8 cellular contexts compared by ENCODE assay signal in the genomic region with DNA sequence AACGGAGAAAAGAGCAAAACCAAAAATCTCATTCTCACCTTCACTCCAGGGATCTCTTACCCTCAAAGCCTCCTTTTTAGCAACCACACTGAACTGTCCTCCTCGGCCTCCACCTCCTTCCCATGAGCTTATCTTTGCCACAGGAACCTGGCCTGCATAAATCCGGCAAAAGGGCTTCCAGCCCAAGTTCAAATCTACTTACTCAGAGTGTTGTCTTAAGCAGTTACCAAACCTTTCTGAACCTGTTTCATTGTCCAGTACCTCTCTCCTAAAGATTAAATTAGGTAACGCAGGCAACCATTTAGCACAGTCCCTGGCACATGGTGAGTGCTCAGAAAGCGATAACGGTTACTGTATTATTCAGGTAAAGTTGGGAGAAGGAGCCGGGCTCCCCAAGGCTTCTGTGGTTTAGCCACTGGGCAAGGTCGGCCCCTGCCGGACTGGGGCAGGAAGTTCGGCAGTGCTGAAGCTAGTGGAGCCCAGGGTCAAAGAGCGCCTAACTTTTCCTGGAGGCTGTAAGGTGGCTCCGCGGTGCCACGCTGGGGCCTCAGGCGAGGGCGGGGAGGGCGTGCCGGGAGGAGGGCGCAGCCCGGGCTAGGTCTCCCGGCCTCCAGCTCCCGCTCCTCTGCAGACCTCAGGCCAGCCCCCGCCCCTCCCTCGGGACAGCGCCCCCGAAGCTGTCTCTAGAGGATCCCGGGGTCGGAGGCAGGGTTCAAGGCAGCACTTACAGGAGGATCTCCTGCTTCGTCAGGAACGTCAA. TPM values are rescaled to one million over a fixed set of nuclear protein-coding genes. Genes with fewer than 3 reads are reported as not detected.
DNase-seq lines count a peak whose midpoint lies in the region; ATAC-seq and TF ChIP-seq lines count a peak whose summit lies in the region.

No MANE protein-coding gene starts in this region.

- H3K27me3 ChIP-seq in WERI-Rb-1 (ENCODE audit: insufficient read depth, low read depth, severe bottlenecking) (no peaks in the 10 kb centered on the region), right lobe of liver (no peaks in the 10 kb centered on the region)

- peak; percentile 49 for TF ChIP-seq POLR2A in right lobe of liver (IDR thresholded peaks at IDR 0.05)

- H3K4me1 ChIP-seq in right lobe of liver, result peaks cover 0 to 47% (median 18%) of the 10 kb centered on the region in 4 donors

- 0% methylated on average over 4 of the region's 30 CpGs for WGBS in right lobe of liver (ENCODE audit: insufficient coverage, low coverage, low lambda C conversion rate, missing lambda C conversion rate)

- DNase-seq in GF-D8 (lab: John Stamatoyannopoulos, UW) (peak; percentile 64), KBM-7 (peak; percentile 71), WERI-Rb-1 (peak; percentile 61), coronary artery (ENCODE audit: low spot score) (no peak), right lobe of liver (peak; percentile 85 to 90 (median 89)), NCI-H1092 treated with DMSO at 0.1 percent for 48 hours (lab: John Stamatoyannopoulos, UW) (no peak)
- peak; percentile 36 for DNase-seq in stimulated activated CD8-positive, alpha-beta memory T cell treated with anti-CD3 and anti-CD28 coated beads, Interleukin-12 subunit alpha, Interleukin-12 subunit beta, amount 100 ng/mL, for 4 hours (ENCODE audit: low read depth)

- H3K36me3 ChIP-seq in WERI-Rb-1 (peaks cover 44% of the 10 kb centered on the region), right lobe of liver (peaks cover 3 to 30% (median 12%) of the 10 kb centered on the region in 4 donors)

- intact Hi-C loops in right lobe of liver (cut with DNase I), result no loop called here

- H3K27ac ChIP-seq in WERI-Rb-1 (peak overlapping the region; percentile 53), coronary artery (peak overlapping the region; percentile 93 to 94), right lobe of liver (peak overlapping the region; percentile 89 to 97 (median 90))

- H3K4me3 ChIP-seq in WERI-Rb-1 (ENCODE audit: low read depth, low read length), result peak overlapping the region; percentile 73
- peak overlapping the region; percentile 88 for H3K4me3 ChIP-seq in coronary artery
- H3K4me3 ChIP-seq in right lobe of liver, result peak overlapping the region; percentile 89 to 97 (median 92)

- in situ Hi-C loops in KBM-7 (cut with MboI; ENCODE audit: low pct_unique_long_range_greater_than_20kb, low sequenced_read_pairs), result no loop called here

- peak; percentile 54 for TF ChIP-seq CTCF in WERI-Rb-1 (IDR thresholded peaks at IDR 0.05; ENCODE audit: low read depth, low read length)
- TF ChIP-seq CTCF in coronary artery (IDR thresholded peaks at IDR 0.05), result peak; percentile 17
- peak; percentile 48 to 65 (median 56) for TF ChIP-seq CTCF in right lobe of liver (IDR thresholded peaks at IDR 0.05)

- H3K9me3 ChIP-seq in WERI-Rb-1 (ENCODE audit: severe bottlenecking), result no peaks in the 10 kb centered on the region
- no peaks in the 10 kb centered on the region for H3K9me3 ChIP-seq in right lobe of liver

- ATAC-seq in GM21737 (IDR thresholded peaks at IDR 0.05; ENCODE audit: unreplicated experiment) (peak; percentile 33), right lobe of liver (peak; percentile 56 to 78 (median 69))

RNA-seq across cellular contexts. Expression of gene CIB1, which starts 0.6 kb away (rescaled TPM):
- total RNA-seq in right lobe of liver, result 10 to 100 TPM; 43.4 to 83.0 (median 51.0) TPM

RNA-seq across cellular contexts. Expression of gene GDPGP1, which starts 0.9 kb away (rescaled TPM):
- 10 to 100 TPM in 2 of 6 experiments, 1 to 10 TPM in 4; 3.6 to 13.6 (median 7.3) TPM for total RNA-seq in right lobe of liver

RNA-seq across cellular contexts. Expression of gene TTLL13, which starts 16.2 kb away (rescaled TPM):
- total RNA-seq in right lobe of liver, result under 1 TPM in 2 of 6 experiments, not detected in 4; 0.13 to 0.46 TPM

RNA-seq across cellular contexts. Expression of gene SEMA4B, which starts 32.0 kb away (rescaled TPM):
- total RNA-seq in right lobe of liver, result 10 to 100 TPM; 17.1 to 67.7 (median 20.3) TPM

RNA-seq across cellular contexts. Expression of gene NGRN, which starts 32.4 kb away (rescaled TPM):
- 10 to 100 TPM; 24.0 to 29.5 (median 26.4) TPM for total RNA-seq in right lobe of liver

Comparison
In these comparisons a context has a peak if more than half of its experiments do, and no peak if none do; other contexts are left out.
1. DNase-seq: peak in GF-D8 (single experiment), KBM-7 (single experiment), WERI-Rb-1 (single experiment), right lobe of liver (3 of 3) and stimulated activated CD8-positive, alpha-beta memory T cell treated with anti-CD3 and anti-CD28 coated beads, Interleukin-12 subunit alpha, Interleukin-12 subunit beta, amount 100 ng/mL, for 4 hours (single experiment); none in coronary artery (single experiment) and NCI-H1092 treated with DMSO at 0.1 percent for 48 hours (single experiment).
2. Peak in every context shown above with its lines, with median percentiles within 50 percentile points of each other: H3K27ac ChIP-seq, H3K4me3 ChIP-seq and CTCF ChIP-seq.